ENCODE assay signal across 1 cellular context in genomic region chr1:39292401-39292800, GRCh38.
TF ChIP-seq lines count a peak whose summit lies in the region.

No MANE protein-coding gene starts in this region.

TF ChIP-seq in IMR-90, 13 proteins besides CTCF, POLR2A, EP300 and RAD21 (continued from another document):
- TF ChIP-seq USF2 (IDR thresholded peaks at IDR 0.05; ENCODE audit: low read depth, low read length) (no peak), CEBPB (IDR thresholded peaks at IDR 0.05; ENCODE audit: low read depth, low read length) (no peak), BHLHE40 (IDR thresholded peaks at IDR 0.05; ENCODE audit: low read depth, low read length) (no peak), MAZ (IDR thresholded peaks at IDR 0.05; ENCODE audit: borderline replicate concordance, low read depth, low read length) (no peak), RCOR1 (IDR thresholded peaks at IDR 0.05; ENCODE audit: insufficient replicate concordance, low read length) (no peak), MXI1 (IDR thresholded peaks at IDR 0.05; ENCODE audit: borderline replicate concordance, low read depth, low read length) (no peak), FOS (IDR thresholded peaks at IDR 0.05; ENCODE audit: low read depth, low read length) (no peak)
